In the genomic region with DNA sequence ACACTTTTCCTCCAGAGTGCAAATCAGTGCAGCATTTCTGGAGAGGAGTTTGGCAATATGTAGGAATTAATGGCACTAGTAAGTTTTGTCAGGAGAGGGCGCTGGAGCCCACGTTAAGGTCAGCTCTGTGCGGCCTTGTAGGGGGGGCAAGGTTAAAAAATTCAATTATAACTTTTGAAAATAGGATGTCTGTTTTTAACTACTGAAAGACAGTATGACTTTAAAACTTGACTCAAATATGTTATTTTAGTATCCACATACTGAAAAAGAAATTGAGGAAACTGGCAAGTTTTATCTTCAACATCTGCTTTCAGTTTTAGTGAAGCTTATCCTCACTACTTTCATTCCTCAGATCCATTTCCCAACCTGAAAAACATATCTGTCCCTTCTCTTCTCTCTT, we compare ENCODE assay signal across 9 cellular contexts. TPM values are rescaled to one million over a fixed set of nuclear protein-coding genes. Genes with fewer than 3 reads are reported as not detected.
DNase-seq lines count a peak whose midpoint lies in the region; ATAC-seq and TF ChIP-seq lines count a peak whose summit lies in the region.
"Had no signal": no experiment of that assay in that cellular context is flagged by ENCODE, and none has a peak within 500 bp of the region (broad histone marks: within the 10 kb centered on the region; RNA-seq: fewer than 3 reads in every experiment).

No MANE protein-coding gene starts in this region.

- no peaks in the 10 kb centered on the region for H3K36me3 ChIP-seq in psoas muscle (ENCODE audit: insufficient read depth in 1 of 2, low read depth in 1 of 2)

- H3K4me1 ChIP-seq in psoas muscle = no peaks in the 10 kb centered on the region

- no peaks in the 10 kb centered on the region for H3K9me3 ChIP-seq in psoas muscle

- H3K27ac ChIP-seq in psoas muscle = no peak overlapping the region
- H3K27ac ChIP-seq: BLaER1 treated with 17β-estradiol and CSF1 and Interleukin-3, amounts not matched to agents 10 nM and 100 nM had no signal

- peak; percentile 43 for DNase-seq in DMS53 (lab: John Stamatoyannopoulos, UW)
- no peak for DNase-seq in DMS53 treated with DMSO at 0.1 percent for 48 hours (lab: John Stamatoyannopoulos, UW; ENCODE audit: unreplicated experiment)
- DNase-seq in activated CD4-positive, alpha-beta T cell treated with anti-CD3 and anti-CD28 coated beads, Interleukin-2, amount 50 U/mL, for 1 hour = peak; percentile 23
- peak; percentile 70 for DNase-seq in fibroblast of pulmonary artery (ENCODE audit: low read depth)
- DNase-seq in psoas muscle = peak; percentile 33 to 58
- DNase-seq in NCI-H187 (lab: John Stamatoyannopoulos, UW) = no peak

- intact Hi-C loops in psoas muscle (cut with DNase I) = no loop called here

- no peaks in the 10 kb centered on the region for H3K27me3 ChIP-seq in psoas muscle (ENCODE audit: insufficient read depth in 3 of 3, low read length in 2 of 3)
- H3K27me3 ChIP-seq: BLaER1 treated with 17β-estradiol and CSF1 and Interleukin-3, amounts not matched to agents 10 nM and 100 nM had no signal

- H3K4me3 ChIP-seq in fibroblast of pulmonary artery (replicated peaks; ENCODE audit: low read depth, low read length) = no peak overlapping the region
- H3K4me3 ChIP-seq in psoas muscle = no peak overlapping the region
- H3K4me3 ChIP-seq: BLaER1 treated with 17β-estradiol and CSF1 and Interleukin-3, amounts not matched to agents 10 nM and 100 nM had no signal

- TF ChIP-seq CTCF in fibroblast of pulmonary artery (IDR thresholded peaks at IDR 0.05; ENCODE audit: low read length, missing control alignments) (peak; percentile 55), psoas muscle (IDR thresholded peaks at IDR 0.05) (peak; percentile 60)

- whole genome bisulfite sequencing in psoas muscle, 3 donors = 9 to 34% (median 26%) methylated on average over 3 of the region's 3 CpGs

- ATAC-seq in GM21447 (IDR thresholded peaks at IDR 0.05; ENCODE audit: unreplicated experiment) (peak; percentile 82), HG03571 (IDR thresholded peaks at IDR 0.05; ENCODE audit: unreplicated experiment) (peak; percentile 79), psoas muscle (peak in 3 of 4 donors; percentile 63 to 80 (median 71))

RNA-seq across cellular contexts. Expression of a gene that starts 30.9 kb away (rescaled TPM):
- total RNA-seq in psoas muscle = under 1 TPM in 2 of 4 donors, not detected in 2; 0.10 to 0.17 TPM
- polyA plus RNA-seq in psoas muscle = under 1 TPM; 0.03 to 0.08 (median 0.03) TPM

RNA-seq across cellular contexts. Expression of a gene that starts 37.4 kb away (rescaled TPM):
- 10 to 100 TPM in 1 of 4 donors, 1 to 10 TPM in 3; 5.1 to 10.5 (median 7.1) TPM for total RNA-seq in psoas muscle
- 10 to 100 TPM in 1 of 3 donors, 1 to 10 TPM in 2; 9.6 to 11.3 (median 9.6) TPM for polyA plus RNA-seq in psoas muscle

Comparison
In these comparisons a context has a peak if more than half of its experiments do, and no peak if none do; other contexts are left out.
1. DNase-seq: peak in DMS53 (single experiment), activated CD4-positive, alpha-beta T cell treated with anti-CD3 and anti-CD28 coated beads, Interleukin-2, amount 50 U/mL, for 1 hour (single experiment), fibroblast of pulmonary artery (single experiment) and psoas muscle (2 of 2); none in DMS53 treated with DMSO at 0.1 percent for 48 hours (single experiment) and NCI-H187 (0 of 2).
2. Peak in every context shown above with its lines, with median percentiles within 50 percentile points of each other: ATAC-seq.